Comparison of ENCODE assay signal across 11 cellular contexts in the genomic region with DNA sequence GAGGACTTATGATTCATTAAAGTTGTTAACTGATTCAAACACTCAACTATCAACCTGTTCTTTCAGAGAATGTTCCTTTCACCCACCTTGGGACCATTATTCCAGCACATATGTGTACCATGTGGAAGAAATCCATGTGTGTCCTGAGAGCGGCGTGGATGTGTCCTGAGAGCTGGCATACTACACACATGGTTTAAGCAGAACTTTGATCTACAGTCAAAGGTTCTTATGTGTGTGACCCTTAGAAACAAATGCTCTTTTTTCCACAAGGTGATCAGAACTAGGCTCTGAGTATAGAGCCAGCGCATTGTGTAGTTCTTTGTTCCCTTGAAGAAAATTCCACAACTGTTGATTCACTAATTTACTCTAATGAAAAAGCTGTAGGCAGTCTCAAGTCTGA.
"Had no signal": no experiment of that assay in that cellular context is flagged by ENCODE, and none has a peak within 500 bp of the region (broad histone marks: within the 10 kb centered on the region; RNA-seq: fewer than 3 reads in every experiment).

No MANE protein-coding gene starts in this region.

- H3K4me2 ChIP-seq: GM23338 had no signal

- H3K27ac Mint-ChIP-seq: GM23338, HFFc6 had no signal

- FAIRE-seq: H1, H54 had no signal

- H3K36me3 ChIP-seq: HAP-1 had no signal

- H3K9ac ChIP-seq: GM23248 had no signal

- DNase-seq: GM23248, GOT3, H7, H9, HCEC 1CT, HFFc6 had no signal

- H3K9me3 ChIP-seq: HAP-1 had no signal

- H3K4me3 ChIP-seq: GM23248, GM23338, HAP-1 had no signal

- H3K27ac ChIP-seq: GM23248 had no signal

- ATAC-seq: GM23338, HCT116 had no signal

- H3K4me3 Mint-ChIP-seq: GM23338, H9, HFFc6 had no signal

- H2AFZ ChIP-seq: GM23248, GM23338 had no signal
